Comparison of ENCODE assay signal across 1 cellular context in the genomic region with DNA sequence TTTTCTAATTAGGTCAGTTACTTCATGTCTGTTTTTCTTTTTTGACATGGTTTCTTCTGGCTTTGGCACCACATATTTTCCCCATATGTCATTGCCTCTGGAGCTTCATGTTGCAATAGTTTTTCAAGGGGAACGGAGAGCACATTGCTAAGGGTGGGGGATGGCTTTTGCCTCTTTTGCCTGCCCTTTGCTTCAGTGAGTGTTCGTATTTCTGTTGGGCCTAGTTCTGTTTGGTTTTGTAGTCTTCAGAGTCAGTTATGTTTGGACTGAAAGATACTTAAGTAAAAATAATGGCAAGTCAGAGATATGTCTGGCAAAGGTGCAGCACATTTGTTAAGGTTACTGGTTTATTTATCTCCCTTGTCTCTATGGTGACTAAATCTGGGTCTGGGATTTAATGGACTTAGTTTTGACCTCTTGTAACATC.
TF ChIP-seq lines count a peak whose summit lies in the region.

No MANE protein-coding gene starts in this region.

TF ChIP-seq in A549, 52 proteins besides CTCF, POLR2A, EP300 and RAD21 (continued from another document):
- TF ChIP-seq CEBPB (IDR thresholded peaks at IDR 0.05), result peak in 1 of 2 experiments; percentile 43; a peak in 1 of 4 replicates
